ENCODE assay signal across 2 cellular contexts in genomic region chr1:93753766-93754763, GRCh38.
TF ChIP-seq lines count a peak whose summit lies in the region.

No MANE protein-coding gene starts in this region.

TF ChIP-seq in HEK293, 187 proteins besides CTCF, POLR2A, EP300 and RAD21 (continued from another document):
- TF ChIP-seq ZNF366 (tag by site-specific recombination; conservative IDR thresholded peaks at IDR 0.05) (peak; percentile 60), ZNF274 (IDR thresholded peaks at IDR 0.05; ENCODE audit: low read length) (no peak), ZNF274 (tag by site-specific recombination; IDR thresholded peaks at IDR 0.05; ENCODE audit: borderline replicate concordance) (no peak), SP7 (tag by site-specific recombination; IDR thresholded peaks at IDR 0.05) (peak; percentile 89), ZNF629 (tag by site-specific recombination; IDR thresholded peaks at IDR 0.05) (peak; percentile 90), ZNF394 (tag by site-specific recombination; IDR thresholded peaks at IDR 0.05; ENCODE audit: borderline replicate concordance) (no peak), ZBTB21 (tag by site-specific recombination; IDR thresholded peaks at IDR 0.05) (peak; percentile 96), KLF16 (tag by site-specific recombination; IDR thresholded peaks at IDR 0.05) (no peak), ZNF76 (tag by site-specific recombination; IDR thresholded peaks at IDR 0.05; ENCODE audit: borderline replicate concordance, low read depth) (no peak), ZNF639 (tag by site-specific recombination; IDR thresholded peaks at IDR 0.05) (0 out of 2 replicates have a peak, but pooled peaks have one; percentile 25), ZNF335 (tag by site-specific recombination; conservative IDR thresholded peaks at IDR 0.05) (0 out of 2 replicates have a peak, but pooled peaks have one; percentile 15), GLI2 (tag by site-specific recombination; IDR thresholded peaks at IDR 0.05; ENCODE audit: borderline replicate concordance, low read depth) (no peak), ZNF510 (tag by site-specific recombination; IDR thresholded peaks at IDR 0.05; ENCODE audit: insufficient replicate concordance) (peak; percentile 8), ZNF416 (tag by site-specific recombination; IDR thresholded peaks at IDR 0.05) (no peak), ZNF184 (tag by site-specific recombination; IDR thresholded peaks at IDR 0.05) (0 out of 2 replicates have a peak, but pooled peaks have one; percentile 27), ZNF654 (tag by site-specific recombination; IDR thresholded peaks at IDR 0.05; ENCODE audit: low read depth) (no peak), TSHZ1 (tag by site-specific recombination; IDR thresholded peaks at IDR 0.05; ENCODE audit: borderline replicate concordance) (no peak), ZNF660 (tag by site-specific recombination; IDR thresholded peaks at IDR 0.05) (0 out of 2 replicates have a peak, but pooled peaks have one; percentile 27)
TF ChIP-seq in HEK293: peak in this region for 11.

TF ChIP-seq in SK-N-SH, 30 proteins besides CTCF, POLR2A, EP300 and RAD21 (continued from another document):
- TF ChIP-seq ZBTB33 (IDR thresholded peaks at IDR 0.05; ENCODE audit: borderline replicate concordance, low read depth), result 0 out of 2 replicates have a peak, but pooled peaks have one; percentile 4
